Comparison of ENCODE assay signal across 1 cellular context in genomic region chr7:43108255-43109011, GRCh38.
TF ChIP-seq lines count a peak whose summit lies in the region.

No MANE protein-coding gene starts in this region.

TF ChIP-seq in GM23338, 12 proteins besides CTCF, POLR2A, EP300 and RAD21 (continued from another document):
- TF ChIP-seq ZNF462 (CRISPR knock-in tag; IDR thresholded peaks at IDR 0.05) (peak; percentile 30; the same call in 1 of the 2 replicates), NANOG (IDR thresholded peaks at IDR 0.05; ENCODE audit: borderline replicate concordance) (no peak), REST (IDR thresholded peaks at IDR 0.05; ENCODE audit: unreplicated experiment) (no peak), STAT1 (IDR thresholded peaks at IDR 0.05; ENCODE audit: unreplicated experiment) (no peak), EZH2phosphoT487 (IDR thresholded peaks at IDR 0.05; ENCODE audit: unreplicated experiment) (no peak)
TF ChIP-seq in GM23338: peak in this region for 2.
